8 cellular contexts compared by ENCODE assay signal in genomic region chr1:161399257-161399998, GRCh38. TPM values are rescaled to one million over a fixed set of nuclear protein-coding genes. Genes with fewer than 3 reads are reported as not detected.
DNase-seq lines count a peak whose midpoint lies in the region; ATAC-seq and TF ChIP-seq lines count a peak whose summit lies in the region.

No MANE protein-coding gene starts in this region.

- H3K27me3 Mint-ChIP-seq in activated naive CD8-positive, alpha-beta T cell treated with anti-CD3 and anti-CD28 coated beads, Interleukin-2, amount 10 ng/mL, durations not matched to agents 7 days and 5 days = peaks cover 9% of the 10 kb centered on the region

- H3K36me3 Mint-ChIP-seq in activated naive CD8-positive, alpha-beta T cell treated with anti-CD3 and anti-CD28 coated beads, Interleukin-2, amount 10 ng/mL, durations not matched to agents 7 days and 5 days = peaks cover 10% of the 10 kb centered on the region

- DNase-seq in GM12865 (ENCODE audit: low read depth) (peak; percentile 97), NCI-H1105 treated with DMSO at 0.1 percent for 48 hours (lab: John Stamatoyannopoulos, UW) (peak; percentile 84), SKM-1 treated with dmso at 0.1 percent for 144 hours (lab: John Stamatoyannopoulos, UW; ENCODE audit: unreplicated experiment) (peak; percentile 98), Right ventricle myocardium inferior (ENCODE audit: missing footprints) (peak; percentile 93), ovary (peak; percentile 86 to 95 (median 93)), thyroid gland (peak; percentile 90 to 92)
- DNase-seq in activated naive CD8-positive, alpha-beta T cell treated with anti-CD3 and anti-CD28 coated beads, Interleukin-2, amount 10 ng/mL, durations not matched to agents 7 days and 5 days = peak; percentile 90

- no peaks in the 10 kb centered on the region for H3K36me3 ChIP-seq in ovary
- H3K36me3 ChIP-seq in thyroid gland = no peaks in the 10 kb centered on the region

- peak; percentile 64 for TF ChIP-seq CTCF in GM12865 (IDR thresholded peaks at IDR 0.05; ENCODE audit: insufficient read depth, low read depth, low read length, missing control alignments)
- peak in 2 of 3 donors; percentile 41 to 48 for TF ChIP-seq CTCF in ovary (IDR thresholded peaks at IDR 0.05)
- TF ChIP-seq CTCF in thyroid gland (IDR thresholded peaks at IDR 0.05) = peak in 4 of 6 experiments; percentile 35 to 46 (median 40)

- H3K27me3 ChIP-seq in ovary (no peaks in the 10 kb centered on the region), thyroid gland (no peaks in the 10 kb centered on the region)

- H3K27ac ChIP-seq in ovary = peak overlapping the region; percentile 100
- peak overlapping the region; percentile 100 for H3K27ac ChIP-seq in thyroid gland

- peak; percentile 69 for TF ChIP-seq EP300 in ovary (IDR thresholded peaks at IDR 0.05)

- H3K9me3 Mint-ChIP-seq in activated naive CD8-positive, alpha-beta T cell treated with anti-CD3 and anti-CD28 coated beads, Interleukin-2, amount 10 ng/mL, durations not matched to agents 7 days and 5 days = no peaks in the 10 kb centered on the region

- H3K4me3 ChIP-seq in GM12865 (ENCODE audit: low read depth, low read length) (peak overlapping the region; percentile 80), ovary (peak overlapping the region; percentile 92), thyroid gland (replicated peaks in 1 of 3) (peak overlapping the region; percentile 4 to 90 (median 77))

- peak overlapping the region; percentile 99 for H3K27ac Mint-ChIP-seq in activated naive CD8-positive, alpha-beta T cell treated with anti-CD3 and anti-CD28 coated beads, Interleukin-2, amount 10 ng/mL, durations not matched to agents 7 days and 5 days

- intact Hi-C loops in Right ventricle myocardium inferior (cut with DNase I) = loop anchor here (10.0 kb wide), 2 partner anchors 45 to 135 kb away; no protein-coding TSS in a partner anchor
- intact Hi-C loops in ovary (cut with DNase I) = loop anchor here in 1 of 4 donors (10.0 kb wide), 3 partner anchors 135 to 1475 kb away; partner anchors contain the start of gene TAGLN2
- intact Hi-C loops in thyroid gland (cut with DNase I) = no loop called here

- TF ChIP-seq POLR2A in ovary (IDR thresholded peaks at IDR 0.05) (peak; percentile 69), thyroid gland (IDR thresholded peaks at IDR 0.05) (peak in 1 of 2 donors; percentile 73)

- H3K9me3 ChIP-seq in ovary (no peaks in the 10 kb centered on the region), thyroid gland (no peaks in the 10 kb centered on the region)

- H3K4me1 Mint-ChIP-seq in activated naive CD8-positive, alpha-beta T cell treated with anti-CD3 and anti-CD28 coated beads, Interleukin-2, amount 10 ng/mL, durations not matched to agents 7 days and 5 days = peaks cover 20% of the 10 kb centered on the region

- ATAC-seq in HG02623 (IDR thresholded peaks at IDR 0.05; ENCODE audit: unreplicated experiment) (peak; percentile 62), Right ventricle myocardium inferior (peak; percentile 93)
- peak; percentile 81 for ATAC-seq in activated naive CD8-positive, alpha-beta T cell treated with anti-CD3 and anti-CD28 coated beads, Interleukin-2, amount 10 ng/mL, durations not matched to agents 7 days and 5 days (ENCODE audit: low read depth)

- POLR2A ChIA-PET in activated naive CD8-positive, alpha-beta T cell treated with anti-CD3 and anti-CD28 coated beads, Interleukin-2, amount 10 ng/mL, durations not matched to agents 7 days and 5 days (lab: Charles Lee) = interaction anchor here (1.0 to 1.8 kb wide), 3 partner anchors 10 to 174 kb away, joined by 5 to 8 read pairs (median 7); partner anchors contain the start of gene TOMM40L

- H3K4me3 Mint-ChIP-seq in activated naive CD8-positive, alpha-beta T cell treated with anti-CD3 and anti-CD28 coated beads, Interleukin-2, amount 10 ng/mL, durations not matched to agents 7 days and 5 days = peak overlapping the region; percentile 95

- 1% methylated on average over 44 to 53 of the region's 53 CpGs for WGBS in ovary, 3 donors
- WGBS in thyroid gland, 2 donors = 0 to 1% methylated on average over 36 to 44 of the region's 53 CpGs

- H3K4me1 ChIP-seq in ovary (ENCODE audit: insufficient read depth) (peaks cover 4% of the 10 kb centered on the region), thyroid gland (peaks cover 5 to 9% of the 10 kb centered on the region in 2 donors)

RNA-seq across cellular contexts. Expression of gene CFAP126, which starts 31.8 kb away (rescaled TPM):
- total RNA-seq in activated naive CD8-positive, alpha-beta T cell treated with anti-CD3 and anti-CD28 coated beads, Interleukin-2, amount 10 ng/mL, durations not matched to agents 7 days and 5 days = not detected
- total RNA-seq in Right ventricle myocardium inferior = not detected
- total RNA-seq in ovary = 10 to 100 TPM in 1 of 7 donors, 1 to 10 TPM in 3, not detected in 3; 1.5 to 15.2 (median 2.5) TPM
- under 1 TPM in 1 of 2 donors, not detected in 1; 0.11 TPM for polyA plus RNA-seq in ovary
- total RNA-seq in thyroid gland = not detected

Comparison
In these comparisons a context has a peak if more than half of its experiments do, and no peak if none do; other contexts are left out.
1. Peak in every context shown above with its lines: DNase-seq, ATAC-seq, H3K4me3 ChIP-seq and H3K27ac ChIP-seq.